9 cellular contexts compared by ENCODE assay signal in genomic region chr11:205221-206001, GRCh38. TPM values are rescaled to one million over a fixed set of nuclear protein-coding genes. Genes with fewer than 3 reads are reported as not detected.
DNase-seq lines count a peak whose midpoint lies in the region; ATAC-seq and TF ChIP-seq lines count a peak whose summit lies in the region.
"Had no signal": no experiment of that assay in that cellular context is flagged by ENCODE, and none has a peak within 500 bp of the region (broad histone marks: within the 10 kb centered on the region; RNA-seq: fewer than 3 reads in every experiment).

No MANE protein-coding gene starts in this region.

- TF ChIP-seq CTCF in GM06990 (IDR thresholded peaks at IDR 0.05; ENCODE audit: insufficient read depth, low read length, poor library complexity, severe bottlenecking) = no peak
- TF ChIP-seq CTCF in fibroblast of the aortic adventitia (IDR thresholded peaks at IDR 0.05; ENCODE audit: insufficient read depth, low read length) = no peak
- TF ChIP-seq CTCF in progenitor cell of endocrine pancreas (IDR thresholded peaks at IDR 0.05; ENCODE audit: unreplicated experiment) = no peak

- H3K4me3 Mint-ChIP-seq in T-helper 17 cell (peak overlapping the region; percentile 98), progenitor cell of endocrine pancreas (ENCODE audit: low read depth) (peak overlapping the region; percentile 93)

- H3K36me3 ChIP-seq in GM06990 (ENCODE audit: control insufficient read depth, insufficient read depth, low read length) = peaks cover 34% of the 10 kb centered on the region

- peaks cover 5% of the 10 kb centered on the region for H3K36me3 Mint-ChIP-seq in T-helper 17 cell (ENCODE audit: low read depth)
- peaks cover 1% of the 10 kb centered on the region for H3K36me3 Mint-ChIP-seq in progenitor cell of endocrine pancreas (ENCODE audit: insufficient read depth)

- H3K4me1 Mint-ChIP-seq in T-helper 17 cell (peaks cover 43% of the 10 kb centered on the region), progenitor cell of endocrine pancreas (ENCODE audit: low read depth) (peaks cover 12% of the 10 kb centered on the region)

- peak overlapping the region; percentile 96 for H3K4me3 ChIP-seq in GM06990 (replicated peaks; ENCODE audit: low read depth, low read length)
- H3K4me3 ChIP-seq in fibroblast of the aortic adventitia (ENCODE audit: low read depth, low read length) = peak overlapping the region; percentile 80

- no peaks in the 10 kb centered on the region for H3K9me3 ChIP-seq in T-helper 17 cell (ENCODE audit: control insufficient read depth, low read length, poor library complexity, severe bottlenecking)

- H3K27me3 ChIP-seq in GM06990 (replicated peaks; ENCODE audit: control insufficient read depth, insufficient read depth, low read length) = no peaks in the 10 kb centered on the region

- H3K27ac Mint-ChIP-seq in T-helper 17 cell (peak overlapping the region; percentile 97), progenitor cell of endocrine pancreas (no peak overlapping the region)

- H3K27me3 Mint-ChIP-seq in T-helper 17 cell (no peaks in the 10 kb centered on the region), progenitor cell of endocrine pancreas (no peaks in the 10 kb centered on the region)

- DNase-seq in GM06990 (ENCODE audit: extremely low read depth, insufficient read length) = no peak
- no peak for DNase-seq in T-helper 17 cell
- no peak for DNase-seq in fibroblast of the aortic adventitia (ENCODE audit: low read depth)
- no peak for DNase-seq in progenitor cell of endocrine pancreas (ENCODE audit: low spot score, unreplicated experiment)
- DNase-seq in SHP77 (lab: John Stamatoyannopoulos, UW) = no peak
- DNase-seq in LoVo (ENCODE audit: low spot score) = no peak
- no peak for DNase-seq in NCI-H128 (lab: John Stamatoyannopoulos, UW; ENCODE audit: unreplicated experiment)
- DNase-seq in NCI-H82 (lab: John Stamatoyannopoulos, UW) = no peak

- H3K9me3 Mint-ChIP-seq in progenitor cell of endocrine pancreas (ENCODE audit: low read depth) = no peaks in the 10 kb centered on the region

- ATAC-seq in T-helper 17 cell = no peak

RNA-seq across cellular contexts. Expression of gene BET1L, which starts 1.8 kb away (rescaled TPM):
- 10 to 100 TPM; 42.2 to 48.9 TPM for total RNA-seq in T-helper 17 cell
- total RNA-seq in fibroblast of the aortic adventitia (ENCODE audit: low replicate concordance) = 9.6 and 16.2 TPM in 2 replicates
- 46.9 and 49.6 TPM in 2 replicates for total RNA-seq in progenitor cell of endocrine pancreas

RNA-seq across cellular contexts. Expression of gene RIC8A, which starts 2.1 kb away (rescaled TPM):
- total RNA-seq in T-helper 17 cell (10 to 100 TPM; 69.2 to 76.0 TPM), fibroblast of the aortic adventitia (ENCODE audit: low replicate concordance) (135 and 148 TPM in 2 replicates), progenitor cell of endocrine pancreas (83.7 and 88.0 TPM in 2 replicates)

RNA-seq across cellular contexts. Expression of gene SCGB1C1, which starts 12.5 kb away (rescaled TPM):
- total RNA-seq in T-helper 17 cell = not detected
- total RNA-seq in fibroblast of the aortic adventitia (ENCODE audit: low replicate concordance) = not detected in 2 replicates
- total RNA-seq in progenitor cell of endocrine pancreas = not detected in 2 replicates
- total RNA-seq: activated CD8-positive, alpha-beta memory T cell treated with anti-CD3 and anti-CD28 coated beads for 36 hours had no signal

RNA-seq across cellular contexts. Expression of gene SIRT3, which starts 30.7 kb away (rescaled TPM):
- total RNA-seq in T-helper 17 cell (10 to 100 TPM; 17.1 to 17.5 TPM), fibroblast of the aortic adventitia (ENCODE audit: low replicate concordance) (4.2 and 8.2 TPM in 2 replicates), progenitor cell of endocrine pancreas (27.0 and 29.3 TPM in 2 replicates)

RNA-seq across cellular contexts. Expression of gene PSMD13, which starts 31.4 kb away (rescaled TPM):
- total RNA-seq in T-helper 17 cell (10 to 100 TPM; 60.6 to 63.6 TPM), fibroblast of the aortic adventitia (ENCODE audit: low replicate concordance) (96.9 and 121 TPM in 2 replicates), progenitor cell of endocrine pancreas (100 and 103 TPM in 2 replicates)
